Comparison of ENCODE assay signal across 2 cellular contexts in genomic region chr9:33442125-33442524, GRCh38.
TF ChIP-seq lines count a peak whose summit lies in the region.

No MANE protein-coding gene starts in this region.

TF ChIP-seq in liver, 16 proteins besides CTCF, POLR2A, EP300 and RAD21:
- TF ChIP-seq ATF3 (IDR thresholded peaks at IDR 0.05) (no peak), HNF4G (IDR thresholded peaks at IDR 0.05) (no peak), FOXA1 (IDR thresholded peaks at IDR 0.05) (no peak), NR2F2 (IDR thresholded peaks at IDR 0.05) (no peak), TAF1 (conservative IDR thresholded peaks at IDR 0.05) (no peak), JUND (IDR thresholded peaks at IDR 0.05) (no peak), REST (IDR thresholded peaks at IDR 0.05) (no peak), SP1 (IDR thresholded peaks at IDR 0.05) (no peak), GABPA (IDR thresholded peaks at IDR 0.05 in 1 of 2, conservative IDR thresholded peaks at IDR 0.05 in 1 of 2) (no peak)

TF ChIP-seq in HepG2, 621 proteins besides CTCF, POLR2A, EP300 and RAD21:
- TF ChIP-seq E2F2 (CRISPR knock-in tag; IDR thresholded peaks at IDR 0.05; ENCODE audit: borderline replicate concordance) = no peak
- no peak for TF ChIP-seq CENPX (CRISPR knock-in tag; IDR thresholded peaks at IDR 0.05)
- no peak for TF ChIP-seq RFX5 (IDR thresholded peaks at IDR 0.05; ENCODE audit: low read depth, low read length)
- no peak for TF ChIP-seq ZNF3 (CRISPR knock-in tag; IDR thresholded peaks at IDR 0.05)
- TF ChIP-seq AHR (CRISPR knock-in tag; IDR thresholded peaks at IDR 0.05) = no peak
- no peak for TF ChIP-seq RFX3 (CRISPR knock-in tag; IDR thresholded peaks at IDR 0.05)
- TF ChIP-seq ZNF580 (CRISPR knock-in tag; IDR thresholded peaks at IDR 0.05; ENCODE audit: borderline replicate concordance, low read depth) = no peak
- TF ChIP-seq DMTF1 (CRISPR knock-in tag; IDR thresholded peaks at IDR 0.05) = no peak
- TF ChIP-seq THAP9 (CRISPR knock-in tag; IDR thresholded peaks at IDR 0.05; ENCODE audit: borderline replicate concordance) = no peak
